ENCODE assay signal across 1 cellular context in genomic region chr11:118001494-118001971, GRCh38.
TF ChIP-seq lines count a peak whose summit lies in the region.

No MANE protein-coding gene starts in this region.

TF ChIP-seq in K562, 482 proteins besides CTCF, POLR2A, EP300 and RAD21 (continued from another document and continues in another):
- TF ChIP-seq DMBX1 (CRISPR knock-in tag; IDR thresholded peaks at IDR 0.05; ENCODE audit: borderline replicate concordance) (peak; percentile 88), CXXC5 (CRISPR knock-in tag; IDR thresholded peaks at IDR 0.05) (peak; percentile 62), NR2C1 (IDR thresholded peaks at IDR 0.05) (no peak), NR2C1 (tag; IDR thresholded peaks at IDR 0.05) (0 out of 2 replicates have a peak, but pooled peaks have one; percentile 50), CREB1 (IDR thresholded peaks at IDR 0.05) (peak; percentile 7; the same call in 1 of the 2 replicates), CREB1 (CRISPR knock-in tag; IDR thresholded peaks at IDR 0.05) (no peak), PHB (CRISPR knock-in tag; IDR thresholded peaks at IDR 0.05) (no peak), CHD4 (IDR thresholded peaks at IDR 0.05; ENCODE audit: insufficient read depth, insufficient replicate concordance, low read depth, low read length, poor library complexity, severe bottlenecking) (peak; percentile 50), MECOM (CRISPR knock-in tag; IDR thresholded peaks at IDR 0.05) (0 out of 2 replicates have a peak, but pooled peaks have one; percentile 11), ZBTB11 (CRISPR knock-in tag; IDR thresholded peaks at IDR 0.05) (no peak), PBX2 (CRISPR knock-in tag; IDR thresholded peaks at IDR 0.05; ENCODE audit: low read depth) (no peak), PBX2 (tag; conservative IDR thresholded peaks at IDR 0.05; ENCODE audit: low read depth) (peak; percentile 68), RBFOX2 (IDR thresholded peaks at IDR 0.05; ENCODE audit: low read depth, low read length) (no peak), ZNF592 (IDR thresholded peaks at IDR 0.05) (peak; percentile 88), ETS1 (conservative IDR thresholded peaks at IDR 0.05; ENCODE audit: control insufficient read depth, low read depth, low read length) (no peak), NBN (IDR thresholded peaks at IDR 0.05; ENCODE audit: low read depth) (peak; percentile 14; the same call in 1 of the 2 replicates), NFRKB (IDR thresholded peaks at IDR 0.05; ENCODE audit: low read depth) (peak; percentile 73; the same call in 1 of the 2 replicates), MGA (IDR thresholded peaks at IDR 0.05) (peak; percentile 87), ZFP91 (CRISPR knock-in tag; IDR thresholded peaks at IDR 0.05) (peak; percentile 74), MNT (conservative IDR thresholded peaks at IDR 0.05) (peak; percentile 55 to 60; a peak in 3 of 4 replicates)
